In the genomic region with DNA sequence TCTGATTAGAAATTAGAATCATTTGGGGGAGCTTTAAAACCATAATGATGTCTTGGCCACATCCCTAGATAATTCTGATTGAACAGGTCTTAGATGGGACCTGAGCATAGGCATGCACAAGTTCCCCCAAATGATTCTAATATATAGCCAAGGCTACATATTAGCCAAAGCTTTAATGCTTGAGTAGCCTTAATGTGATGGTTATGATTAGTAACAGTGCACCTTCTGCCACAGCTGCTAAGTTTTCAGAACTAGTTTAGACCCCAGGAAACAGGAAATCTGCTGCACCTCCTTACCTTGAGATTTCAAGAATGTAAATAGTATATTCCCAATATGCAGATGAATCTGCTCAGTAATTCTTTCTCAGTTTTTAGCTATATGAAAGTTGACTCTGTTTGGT, we compare ENCODE assay signal across 1 cellular context.
TF ChIP-seq lines count a peak whose summit lies in the region.

No MANE protein-coding gene starts in this region.

TF ChIP-seq in GM12878, 131 proteins besides CTCF, POLR2A, EP300 and RAD21:
- TF ChIP-seq ZBTB11 (CRISPR knock-in tag; IDR thresholded peaks at IDR 0.05) (no peak), SIN3A (IDR thresholded peaks at IDR 0.05; ENCODE audit: low read depth, low read length) (no peak), ZBTB40 (IDR thresholded peaks at IDR 0.05; ENCODE audit: borderline replicate concordance) (no peak), TAF1 (IDR thresholded peaks at IDR 0.05; ENCODE audit: borderline replicate concordance, low read depth, low read length) (no peak), ZNF384 (IDR thresholded peaks at IDR 0.05; ENCODE audit: borderline replicate concordance, low read depth, low read length) (no peak), ZNF592 (IDR thresholded peaks at IDR 0.05) (no peak), ZZZ3 (IDR thresholded peaks at IDR 0.05; ENCODE audit: control insufficient read depth, insufficient read length, low read depth) (no peak), RBBP5 (conservative IDR thresholded peaks at IDR 0.05) (no peak), RFX5 (IDR thresholded peaks at IDR 0.05; ENCODE audit: low read depth, low read length) (no peak), FOXK2 (IDR thresholded peaks at IDR 0.05) (no peak), CBX5 (IDR thresholded peaks at IDR 0.05; ENCODE audit: low read depth) (no peak), RELA (IDR thresholded peaks at IDR 0.05; ENCODE audit: borderline replicate concordance, partially characterized antibody) (no peak), RB1 (IDR thresholded peaks at IDR 0.05; ENCODE audit: borderline replicate concordance) (no peak)
- TF ChIP-seq, protein P1, sequence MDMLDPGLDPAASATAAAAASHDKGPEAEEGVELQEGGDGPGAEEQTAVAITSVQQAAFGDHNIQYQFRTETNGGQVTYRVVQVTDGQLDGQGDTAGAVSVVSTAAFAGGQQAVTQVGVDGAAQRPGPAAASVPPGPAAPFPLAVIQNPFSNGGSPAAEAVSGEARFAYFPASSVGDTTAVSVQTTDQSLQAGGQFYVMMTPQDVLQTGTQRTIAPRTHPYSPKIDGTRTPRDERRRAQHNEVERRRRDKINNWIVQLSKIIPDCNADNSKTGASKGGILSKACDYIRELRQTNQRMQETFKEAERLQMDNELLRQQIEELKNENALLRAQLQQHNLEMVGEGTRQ (IDR thresholded peaks at IDR 0.05; ENCODE audit: borderline replicate concordance, low read depth, low read length): no peak
